8 cellular contexts compared by ENCODE assay signal in the genomic region with DNA sequence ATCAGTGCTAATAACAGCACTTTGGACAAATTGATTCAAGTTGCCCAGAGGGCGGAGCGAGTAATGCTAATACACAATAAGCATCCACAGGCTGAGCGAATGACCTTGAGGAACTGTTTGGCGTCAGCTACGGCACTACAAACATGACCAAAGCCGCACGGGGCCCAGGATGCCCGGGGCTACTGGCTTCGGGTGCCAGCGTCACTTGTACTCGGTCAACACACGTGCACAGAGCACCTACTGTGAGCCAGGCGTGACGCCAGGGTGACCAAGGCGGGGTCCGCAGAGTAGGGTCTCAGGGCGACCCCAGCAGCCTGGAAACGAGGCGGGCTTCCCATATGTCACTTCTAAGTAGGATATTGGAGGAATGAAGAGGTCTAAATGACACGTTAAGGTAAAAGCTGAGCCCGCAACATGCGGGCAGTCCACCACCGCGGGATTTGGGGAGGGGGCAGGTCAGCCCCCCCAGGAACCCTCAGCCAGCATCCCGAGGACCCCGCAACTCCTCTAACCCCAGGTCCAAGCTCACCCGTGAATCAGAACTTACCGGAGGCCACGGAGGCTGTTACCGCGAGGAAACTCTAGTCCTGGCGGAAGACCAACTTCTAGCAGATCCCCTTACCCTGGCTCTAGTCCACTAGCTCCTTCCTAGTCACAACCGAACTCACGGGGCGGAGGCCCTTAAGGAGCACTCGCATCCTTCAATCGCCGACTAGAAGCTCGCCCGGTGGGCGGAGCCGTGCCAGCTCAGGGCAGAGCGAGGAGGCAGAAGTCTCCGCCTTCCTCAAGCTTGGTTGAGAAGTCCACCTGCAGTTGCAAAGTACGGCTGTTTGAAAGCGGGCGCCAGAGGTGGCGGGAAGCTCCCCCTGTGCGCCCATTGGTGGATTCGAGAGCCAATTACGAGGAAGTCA.
A peak's percentile ranks its signal among the peaks of the same experiment; 100 is the strongest.
DNase-seq lines count a peak whose midpoint lies in the region; ATAC-seq lines count a peak whose summit lies in the region.

A gene with protein sequence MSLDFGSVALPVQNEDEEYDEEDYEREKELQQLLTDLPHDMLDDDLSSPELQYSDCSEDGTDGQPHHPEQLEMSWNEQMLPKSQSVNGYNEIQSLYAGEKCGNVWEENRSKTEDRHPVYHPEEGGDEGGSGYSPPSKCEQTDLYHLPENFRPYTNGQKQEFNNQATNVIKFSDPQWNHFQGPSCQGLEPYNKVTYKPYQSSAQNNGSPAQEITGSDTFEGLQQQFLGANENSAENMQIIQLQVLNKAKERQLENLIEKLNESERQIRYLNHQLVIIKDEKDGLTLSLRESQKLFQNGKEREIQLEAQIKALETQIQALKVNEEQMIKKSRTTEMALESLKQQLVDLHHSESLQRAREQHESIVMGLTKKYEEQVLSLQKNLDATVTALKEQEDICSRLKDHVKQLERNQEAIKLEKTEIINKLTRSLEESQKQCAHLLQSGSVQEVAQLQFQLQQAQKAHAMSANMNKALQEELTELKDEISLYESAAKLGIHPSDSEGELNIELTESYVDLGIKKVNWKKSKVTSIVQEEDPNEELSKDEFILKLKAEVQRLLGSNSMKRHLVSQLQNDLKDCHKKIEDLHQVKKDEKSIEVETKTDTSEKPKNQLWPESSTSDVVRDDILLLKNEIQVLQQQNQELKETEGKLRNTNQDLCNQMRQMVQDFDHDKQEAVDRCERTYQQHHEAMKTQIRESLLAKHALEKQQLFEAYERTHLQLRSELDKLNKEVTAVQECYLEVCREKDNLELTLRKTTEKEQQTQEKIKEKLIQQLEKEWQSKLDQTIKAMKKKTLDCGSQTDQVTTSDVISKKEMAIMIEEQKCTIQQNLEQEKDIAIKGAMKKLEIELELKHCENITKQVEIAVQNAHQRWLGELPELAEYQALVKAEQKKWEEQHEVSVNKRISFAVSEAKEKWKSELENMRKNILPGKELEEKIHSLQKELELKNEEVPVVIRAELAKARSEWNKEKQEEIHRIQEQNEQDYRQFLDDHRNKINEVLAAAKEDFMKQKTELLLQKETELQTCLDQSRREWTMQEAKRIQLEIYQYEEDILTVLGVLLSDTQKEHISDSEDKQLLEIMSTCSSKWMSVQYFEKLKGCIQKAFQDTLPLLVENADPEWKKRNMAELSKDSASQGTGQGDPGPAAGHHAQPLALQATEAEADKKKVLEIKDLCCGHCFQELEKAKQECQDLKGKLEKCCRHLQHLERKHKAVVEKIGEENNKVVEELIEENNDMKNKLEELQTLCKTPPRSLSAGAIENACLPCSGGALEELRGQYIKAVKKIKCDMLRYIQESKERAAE (N-terminal part only) (minus strand): TSS at position 656 of the 911 bp plus-strand sequence. CDS start 5,420 bp downstream, outside the sequence.

- DNase-seq in NCI-H2171 (lab: John Stamatoyannopoulos, UW): peak; percentile 99
- peak; percentile 99 for DNase-seq in UCSD-AML1 (lab: John Stamatoyannopoulos, UW; ENCODE audit: unreplicated experiment)
- peak; percentile 98 for DNase-seq in brain pericyte (ENCODE audit: low read depth, low spot score)
- DNase-seq in skeletal muscle cell (ENCODE audit: low read depth): peak; percentile 99

- ATAC-seq in GM18868 (IDR thresholded peaks at IDR 0.05; ENCODE audit: unreplicated experiment): peak; percentile 97
- peak; percentile 96 for ATAC-seq in HG03103 (IDR thresholded peaks at IDR 0.05; ENCODE audit: low read depth, unreplicated experiment)

- no peaks in the 10 kb centered on the region for H3K36me3 ChIP-seq in ACC112 (ENCODE audit: insufficient read depth, low read length)

- H3K27me3 ChIP-seq in ACC112 (ENCODE audit: insufficient read depth, low read length): no peaks in the 10 kb centered on the region

- peaks cover 24% of the 10 kb centered on the region for H3K4me1 ChIP-seq in ACC112 (ENCODE audit: control insufficient read depth, insufficient read depth, low read length, unreplicated experiment)

- H3K4me3 ChIP-seq in ACC112 (ENCODE audit: low read depth, low read length): peak within 1 kb of the TSS; percentile 89
- peak within 1 kb of the TSS; percentile 66 for H3K4me3 ChIP-seq in iPS-11a (ENCODE audit: low read depth, low read length)
- H3K4me3 ChIP-seq in skeletal muscle cell (ENCODE audit: low read depth, low read length): peak within 1 kb of the TSS; percentile 85

- peak within 1 kb of the TSS; percentile 36; the same call in 1 of the 2 replicates for H3K27ac ChIP-seq in ACC112 (ENCODE audit: low read depth, low read length)

- peak within 1 kb of the TSS; percentile 91 for H2AFZ ChIP-seq in ACC112 (ENCODE audit: low read length, unreplicated experiment)

- H3K79me2 ChIP-seq in ACC112 (ENCODE audit: control insufficient read depth, insufficient read depth, low read length, unreplicated experiment): peaks cover 34% of the 10 kb centered on the region

Comparison
In these comparisons a context has a peak if more than half of its experiments do, and no peak if none do; other contexts are left out.
1. Peak in every context shown above with its lines: DNase-seq, ATAC-seq, H3K4me3 ChIP-seq and H3K27ac ChIP-seq.